2 cellular contexts compared by ENCODE assay signal in genomic region chr12:132304866-132305265, GRCh38. TPM values are rescaled to one million over a fixed set of nuclear protein-coding genes. Genes with fewer than 3 reads are reported as not detected.
"Had no signal": no experiment of that assay in that cellular context is flagged by ENCODE, and none has a peak within 500 bp of the region (broad histone marks: within the 10 kb centered on the region; RNA-seq: fewer than 3 reads in every experiment).

No MANE protein-coding gene starts in this region.

RNA-seq across cellular contexts. Expression of gene GALNT9, which starts 24.5 kb away (rescaled TPM):
- total RNA-seq: subcutaneous adipose tissue, suprapubic skin had no signal
